In genomic region chr18:38972571-38972970, GRCh38 we compare ENCODE assay signal across 33 cellular contexts.
"Had no signal": no experiment of that assay in that cellular context is flagged by ENCODE, and none has a peak within 500 bp of the region (broad histone marks: within the 10 kb centered on the region; RNA-seq: fewer than 3 reads in every experiment).

No MANE protein-coding gene starts in this region.

- H3K27me3 Mint-ChIP-seq: IgD-negative memory B cell had no signal

- DNase-seq: activated CD4-positive, alpha-beta T cell treated with anti-CD3 and anti-CD28 coated beads for 1 hour; activated CD4-positive, alpha-beta T cell treated with anti-CD3 and anti-CD28 coated beads for 48 hours; activated CD4-positive, CD25-positive, alpha-beta regulatory T cell; activated CD8-positive, alpha-beta T cell treated with anti-CD3 and anti-CD28 coated beads for 36 hours; activated effector memory CD4-positive, alpha-beta T cell treated with anti-CD3 and anti-CD28 coated beads, Interleukin-2, amount 50 U/mL, for 16 hours; activated naive CD4-positive, alpha-beta T cell; activated naive CD4-positive, alpha-beta T cell treated with anti-CD3 and anti-CD28 coated beads, Interleukin-2, amount 50 U/mL, for 16 hours; activated naive CD8-positive, alpha-beta T cell treated with anti-CD3 and anti-CD28 coated beads for 36 hours; activated T-cell treated with anti-CD3 and anti-CD28 coated beads, Interleukin-2, amount 50 U/mL, for 1 hour; activated T-cell treated with anti-CD3 and anti-CD28 coated beads, Interleukin-2, amount 50 U/mL, for 72 hours; amniotic stem cell; aorta; body of pancreas; caudate nucleus; Karpas-422; KBM-7; MG63; NCI-H1048; NCI-H1105 treated with DMSO at 0.1 percent for 48 hours; NCI-H1436; NCI-H1694; NCI-H1930; NCI-H510A; NCI-H526; NCI-H748 treated with DMSO at 0.1 percent for 48 hours; NK-92 treated with Interleukin-12 subunit alpha and Interleukin-12 subunit beta, amount 100 ng/mL, for 24 hours; SHP77; SJCRH30; T1000; WERI-Rb-1 had no signal

- H3K27me3 ChIP-seq: body of pancreas, MG63, SJCRH30 had no signal

- H3K27ac Mint-ChIP-seq: activated CD8-positive, alpha-beta T cell treated with anti-CD3 and anti-CD28 coated beads for 36 hours; activated naive CD8-positive, alpha-beta T cell treated with anti-CD3 and anti-CD28 coated beads for 36 hours; activated T-cell treated with anti-CD3 and anti-CD28 coated beads, Interleukin-2, amount 50 U/mL, for 72 hours; activated T-helper 17 cell treated with anti-CD3 and anti-CD28 coated beads, Interleukin-2, amount 50 U/mL, for 72 hours; IgD-negative memory B cell had no signal

- H3K4me1 Mint-ChIP-seq: activated naive CD8-positive, alpha-beta T cell treated with anti-CD3 and anti-CD28 coated beads for 36 hours; activated T-helper 17 cell treated with anti-CD3 and anti-CD28 coated beads, Interleukin-2, amount 50 U/mL, for 72 hours; IgD-negative memory B cell had no signal

- H3K4me3 ChIP-seq: body of pancreas, MG63, SJCRH30, SK-N-MC had no signal

- H3K36me3 Mint-ChIP-seq: activated naive CD8-positive, alpha-beta T cell treated with anti-CD3 and anti-CD28 coated beads for 36 hours; IgD-negative memory B cell had no signal

- H3K9me3 ChIP-seq: body of pancreas, MG63, SJCRH30 had no signal

- H3K27ac ChIP-seq: body of pancreas, SJCRH30, SK-N-MC, WERI-Rb-1 had no signal

- H3K4me1 ChIP-seq: body of pancreas, SJCRH30 had no signal

- H3K4me3 Mint-ChIP-seq: activated CD8-positive, alpha-beta T cell treated with anti-CD3 and anti-CD28 coated beads for 36 hours; activated naive CD8-positive, alpha-beta T cell treated with anti-CD3 and anti-CD28 coated beads for 36 hours; activated T-cell treated with anti-CD3 and anti-CD28 coated beads, Interleukin-2, amount 50 U/mL, for 72 hours; activated T-helper 17 cell treated with anti-CD3 and anti-CD28 coated beads, Interleukin-2, amount 50 U/mL, for 72 hours; IgD-negative memory B cell had no signal

- H3K9me3 Mint-ChIP-seq: activated CD8-positive, alpha-beta T cell treated with anti-CD3 and anti-CD28 coated beads for 36 hours; activated naive CD8-positive, alpha-beta T cell treated with anti-CD3 and anti-CD28 coated beads for 36 hours; activated T-helper 17 cell treated with anti-CD3 and anti-CD28 coated beads, Interleukin-2, amount 50 U/mL, for 72 hours had no signal

- H3K36me3 ChIP-seq: MG63, SJCRH30, WERI-Rb-1 had no signal
